12 cellular contexts compared by ENCODE assay signal in the genomic region with DNA sequence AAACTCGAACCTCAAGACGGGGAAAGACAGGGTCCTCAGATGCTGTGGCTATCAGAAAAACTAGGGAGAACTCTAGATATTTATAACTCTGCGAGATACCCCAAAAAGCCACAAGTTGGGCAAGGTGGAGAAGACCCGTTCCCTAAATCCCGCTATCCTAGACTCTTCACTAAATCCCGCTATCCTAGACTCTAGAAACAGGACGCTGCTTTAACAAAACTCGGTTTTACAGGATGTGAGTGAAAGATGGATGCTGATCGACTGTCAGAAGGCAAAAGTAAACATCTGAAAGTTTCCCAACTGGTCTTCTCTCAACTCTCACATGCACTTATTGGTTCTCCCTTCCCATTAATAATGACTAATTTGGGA. TPM values are rescaled to one million over a fixed set of nuclear protein-coding genes. Genes with fewer than 3 reads are reported as not detected.
DNase-seq lines count a peak whose midpoint lies in the region; ATAC-seq and TF ChIP-seq lines count a peak whose summit lies in the region.
"Had no signal": no experiment of that assay in that cellular context is flagged by ENCODE, and none has a peak within 500 bp of the region (broad histone marks: within the 10 kb centered on the region; RNA-seq: fewer than 3 reads in every experiment).

No MANE protein-coding gene starts in this region.

- TF ChIP-seq CTCF in OCI-LY3 (IDR thresholded peaks at IDR 0.05; ENCODE audit: low read depth, low read length) = no peak
- TF ChIP-seq CTCF in osteocyte (IDR thresholded peaks at IDR 0.05) = no peak

- H3K27me3 Mint-ChIP-seq in activated CD4-positive, alpha-beta T cell treated with anti-CD3 and anti-CD28 coated beads, Interleukin-2, amount 10 ng/mL, durations not matched to agents 24 days and 14 days = no peaks in the 10 kb centered on the region
- peaks cover 27% of the 10 kb centered on the region for H3K27me3 Mint-ChIP-seq in osteocyte (ENCODE audit: unreplicated experiment)

- no peaks in the 10 kb centered on the region for H3K9me3 Mint-ChIP-seq in activated CD4-positive, alpha-beta T cell treated with anti-CD3 and anti-CD28 coated beads, Interleukin-2, amount 10 ng/mL, durations not matched to agents 24 days and 14 days
- peaks cover 4% of the 10 kb centered on the region for H3K9me3 Mint-ChIP-seq in osteocyte (ENCODE audit: unreplicated experiment)
- H3K9me3 Mint-ChIP-seq: activated naive CD4-positive, alpha-beta T cell treated with anti-CD3 and anti-CD28 coated beads, Interleukin-2, amount 50 U/mL, for 72 hours had no signal

- H3K27ac ChIP-seq in OCI-LY3 (ENCODE audit: low read length) = no peak overlapping the region
- H3K27ac ChIP-seq in effector memory CD4-positive, alpha-beta T cell (ENCODE audit: insufficient read depth, low read length, poor library complexity, severe bottlenecking) = no peak overlapping the region
- H3K27ac ChIP-seq: dorsolateral prefrontal cortex, ovary had no signal

- no peak for ATAC-seq in HG02763 (IDR thresholded peaks at IDR 0.05; ENCODE audit: unreplicated experiment)

- H3K4me2 ChIP-seq in OCI-LY3 (ENCODE audit: low read length) = peak overlapping the region; percentile 77

- intact Hi-C loops in activated CD4-positive, alpha-beta T cell treated with anti-CD3 and anti-CD28 coated beads, Interleukin-2, amount 10 ng/mL, durations not matched to agents 24 days and 14 days (cut with micrococcal nuclease) = loop anchor here (5.0 kb wide), 1 partner anchor 89 kb away; a partner anchor contains a TSS

- H3K4me1 ChIP-seq in OCI-LY3 (ENCODE audit: low read length) = peaks cover 8% of the 10 kb centered on the region; the same call in 1 of the 2 replicates
- H3K4me1 ChIP-seq in effector memory CD4-positive, alpha-beta T cell (ENCODE audit: control insufficient read depth, insufficient read depth, low read length, poor library complexity, severe bottlenecking) = no peaks in the 10 kb centered on the region

- no peak for DNase-seq in activated CD4-positive, alpha-beta T cell treated with anti-CD3 and anti-CD28 coated beads, Interleukin-2, amount 10 ng/mL, durations not matched to agents 24 days and 14 days
- DNase-seq in activated CD4-positive, alpha-beta T cell treated with anti-CD3 and anti-CD28 coated beads, Interleukin-2, amount 50 U/mL, for 4 hours = no peak
- no peak for DNase-seq in effector memory CD4-positive, alpha-beta T cell
- no peak for DNase-seq in osteocyte (ENCODE audit: extremely low spot score, unreplicated experiment)
- DNase-seq in DMS153 treated with DMSO at 0.1 percent for 48 hours (lab: John Stamatoyannopoulos, UW; ENCODE audit: unreplicated experiment) = no peak
- no peak for DNase-seq in kidney glomerular epithelial cell (lab: John Stamatoyannopoulos, UW)
- DNase-seq: NK-92 treated with Interleukin-12 subunit alpha and Interleukin-12 subunit beta, amount 100 ng/mL, for 24 hours had no signal

- peak overlapping the region; percentile 94 for H3K4me3 ChIP-seq in OCI-LY3 (ENCODE audit: low read length)
- H3K4me3 ChIP-seq in effector memory CD4-positive, alpha-beta T cell (ENCODE audit: insufficient read depth, low read depth, low read length, poor library complexity, severe bottlenecking) = peak overlapping the region; percentile 73

- peaks cover 3% of the 10 kb centered on the region for H3K4me1 Mint-ChIP-seq in activated CD4-positive, alpha-beta T cell treated with anti-CD3 and anti-CD28 coated beads, Interleukin-2, amount 10 ng/mL, durations not matched to agents 24 days and 14 days
- H3K4me1 Mint-ChIP-seq in osteocyte (ENCODE audit: unreplicated experiment) = peaks cover 6% of the 10 kb centered on the region

- no peaks in the 10 kb centered on the region for H3K27me3 ChIP-seq in OCI-LY3 (ENCODE audit: low read depth, low read length)
- no peaks in the 10 kb centered on the region for H3K27me3 ChIP-seq in effector memory CD4-positive, alpha-beta T cell (replicated peaks; ENCODE audit: control insufficient read depth, insufficient read depth, low read length, poor library complexity, severe bottlenecking)
- H3K27me3 ChIP-seq: ovary had no signal

- H2AFZ ChIP-seq in OCI-LY3 (ENCODE audit: low read depth, low read length) = no peak overlapping the region

- H3K79me2 ChIP-seq in OCI-LY3 (ENCODE audit: low read length) = no peaks in the 10 kb centered on the region

- H3K9me3 ChIP-seq in OCI-LY3 (ENCODE audit: insufficient read depth, low read length) = no peaks in the 10 kb centered on the region
- no peaks in the 10 kb centered on the region for H3K9me3 ChIP-seq in effector memory CD4-positive, alpha-beta T cell (ENCODE audit: control insufficient read depth, low read length)
- H3K9me3 ChIP-seq: ovary had no signal

- peak overlapping the region; percentile 92 for H3K4me3 Mint-ChIP-seq in activated CD4-positive, alpha-beta T cell treated with anti-CD3 and anti-CD28 coated beads, Interleukin-2, amount 10 ng/mL, durations not matched to agents 24 days and 14 days
- H3K4me3 Mint-ChIP-seq in osteocyte (ENCODE audit: unreplicated experiment) = peak overlapping the region; percentile 72

- no peaks in the 10 kb centered on the region for H3K36me3 ChIP-seq in OCI-LY3 (replicated peaks; ENCODE audit: low read depth, low read length)
- H3K36me3 ChIP-seq in effector memory CD4-positive, alpha-beta T cell (ENCODE audit: control insufficient read depth, insufficient read depth, low read length) = no peaks in the 10 kb centered on the region
- H3K36me3 ChIP-seq: ovary had no signal

- no peak overlapping the region for H3K9ac ChIP-seq in OCI-LY3 (ENCODE audit: low read length)

- H4K20me1 ChIP-seq in OCI-LY3 (ENCODE audit: insufficient read depth, low read length) = no peaks in the 10 kb centered on the region

- no peaks in the 10 kb centered on the region for H3K36me3 Mint-ChIP-seq in activated CD4-positive, alpha-beta T cell treated with anti-CD3 and anti-CD28 coated beads, Interleukin-2, amount 10 ng/mL, durations not matched to agents 24 days and 14 days (ENCODE audit: low read depth)
- H3K36me3 Mint-ChIP-seq in osteocyte (ENCODE audit: unreplicated experiment) = no peaks in the 10 kb centered on the region

- H3K27ac Mint-ChIP-seq in activated CD4-positive, alpha-beta T cell treated with anti-CD3 and anti-CD28 coated beads, Interleukin-2, amount 10 ng/mL, durations not matched to agents 24 days and 14 days = peak overlapping the region; percentile 67
- no peak overlapping the region for H3K27ac Mint-ChIP-seq in osteocyte (ENCODE audit: unreplicated experiment)

RNA-seq across cellular contexts. Expression of a gene that starts 0.3 kb away (rescaled TPM):
- not detected in 2 replicates for total RNA-seq in activated CD4-positive, alpha-beta T cell treated with anti-CD3 and anti-CD28 coated beads, Interleukin-2, amount 10 ng/mL, durations not matched to agents 24 days and 14 days
- not detected in 2 replicates for total RNA-seq in osteocyte
- total RNA-seq: activated naive CD4-positive, alpha-beta T cell treated with anti-CD3 and anti-CD28 coated beads, Interleukin-2, amount 50 U/mL, for 72 hours had no signal

RNA-seq across cellular contexts. Expression of a gene that starts 0.4 kb away (rescaled TPM):
- 1.1 and 1.2 TPM in 2 replicates for total RNA-seq in activated CD4-positive, alpha-beta T cell treated with anti-CD3 and anti-CD28 coated beads, Interleukin-2, amount 10 ng/mL, durations not matched to agents 24 days and 14 days
- not detected in 2 replicates for total RNA-seq in osteocyte
